Comparison of ENCODE assay signal across 8 cellular contexts in genomic region chr1:46183119-46183842, GRCh38.
DNase-seq lines count a peak whose midpoint lies in the region; ATAC-seq and TF ChIP-seq lines count a peak whose summit lies in the region.

No MANE protein-coding gene starts in this region.

- peak; percentile 99 for DNase-seq in DMS79 (lab: John Stamatoyannopoulos, UW)
- DNase-seq in NCI-H226, result peak; percentile 99
- peak; percentile 87 for DNase-seq in coronary artery (ENCODE audit: low spot score)
- DNase-seq in memory B cell (ENCODE audit: low spot score in 2 of 2), result no peak
- no peak for DNase-seq in activated T-cell treated with anti-CD3 and anti-CD28 coated beads, Interleukin-2, amount 50 U/mL, for 24 hours
- DNase-seq in activated naive CD4-positive, alpha-beta T cell treated with anti-CD3 and anti-CD28 coated beads, Interleukin-2, amount 50 U/mL, for 16 hours, result no peak
- no peak for DNase-seq in T-helper 9 cell

- no peak overlapping the region for H3K4me3 ChIP-seq in coronary artery

- no peaks in the 10 kb centered on the region for H3K27me3 Mint-ChIP-seq in memory B cell
- no peaks in the 10 kb centered on the region for H3K27me3 Mint-ChIP-seq in activated T-cell treated with anti-CD3 and anti-CD28 coated beads, Interleukin-2, amount 50 U/mL, for 24 hours

- H3K4me3 Mint-ChIP-seq in memory B cell, result no peak overlapping the region
- no peak overlapping the region for H3K4me3 Mint-ChIP-seq in activated T-cell treated with anti-CD3 and anti-CD28 coated beads, Interleukin-2, amount 50 U/mL, for 24 hours

- TF ChIP-seq CTCF in coronary artery (IDR thresholded peaks at IDR 0.05), result no peak

- peak overlapping the region; percentile 70 for H3K27ac Mint-ChIP-seq in memory B cell
- H3K27ac Mint-ChIP-seq in activated T-cell treated with anti-CD3 and anti-CD28 coated beads, Interleukin-2, amount 50 U/mL, for 24 hours, result no peak overlapping the region

- peak overlapping the region; percentile 66 to 89 for H3K27ac ChIP-seq in coronary artery

- ATAC-seq in memory B cell (ENCODE audit: low read depth) (no peak), GM18870 (IDR thresholded peaks at IDR 0.05; ENCODE audit: unreplicated experiment) (no peak)

- peaks cover 9% of the 10 kb centered on the region for H3K4me1 Mint-ChIP-seq in memory B cell
- H3K4me1 Mint-ChIP-seq in activated T-cell treated with anti-CD3 and anti-CD28 coated beads, Interleukin-2, amount 50 U/mL, for 24 hours (ENCODE audit: low read depth), result peaks cover 25% of the 10 kb centered on the region

- H3K9me3 Mint-ChIP-seq in memory B cell, result no peaks in the 10 kb centered on the region
- H3K9me3 Mint-ChIP-seq in activated T-cell treated with anti-CD3 and anti-CD28 coated beads, Interleukin-2, amount 50 U/mL, for 24 hours, result no peaks in the 10 kb centered on the region

- peaks cover 7% of the 10 kb centered on the region for H3K36me3 Mint-ChIP-seq in memory B cell
- H3K36me3 Mint-ChIP-seq in activated T-cell treated with anti-CD3 and anti-CD28 coated beads, Interleukin-2, amount 50 U/mL, for 24 hours (ENCODE audit: low read depth), result peaks cover 13% of the 10 kb centered on the region

Comparison
In these comparisons a context has a peak if more than half of its experiments do, and no peak if none do; other contexts are left out.
1. DNase-seq: peak in DMS79 (single experiment), NCI-H226 (single experiment) and coronary artery (single experiment); none in memory B cell (0 of 2), activated T-cell treated with anti-CD3 and anti-CD28 coated beads, Interleukin-2, amount 50 U/mL, for 24 hours (single experiment), activated naive CD4-positive, alpha-beta T cell treated with anti-CD3 and anti-CD28 coated beads, Interleukin-2, amount 50 U/mL, for 16 hours (single experiment) and T-helper 9 cell (single experiment).